1 cellular context compared by ENCODE assay signal in the genomic region with DNA sequence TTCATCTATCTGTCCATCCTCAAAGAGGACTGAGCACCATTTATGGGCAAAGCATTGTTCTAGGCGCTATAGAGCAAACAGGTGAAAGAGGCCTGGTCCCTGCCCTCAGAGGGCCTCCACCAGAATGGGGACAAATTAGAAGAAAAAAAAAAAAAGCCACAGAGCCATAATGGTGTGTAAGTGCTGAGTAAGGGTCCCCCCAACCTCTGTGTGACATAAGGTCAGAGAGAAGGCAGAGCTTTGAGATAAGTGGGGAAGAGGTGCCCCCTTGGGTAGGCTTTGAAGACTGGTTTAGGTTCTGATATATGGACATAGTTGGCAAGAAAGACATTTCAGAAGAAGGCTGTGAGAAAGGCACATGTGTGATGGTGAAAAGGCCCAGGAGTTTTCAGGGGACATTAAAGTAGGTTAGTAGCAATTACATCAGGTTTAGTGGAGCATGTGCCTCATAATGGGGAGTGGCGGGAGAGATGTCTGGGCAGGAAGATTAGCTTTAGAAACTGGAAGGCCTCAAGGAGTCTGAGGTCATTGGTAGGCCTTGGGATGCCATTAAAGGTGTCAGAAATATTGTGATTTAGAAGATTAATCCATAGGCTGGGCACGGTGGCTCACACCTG.
TF ChIP-seq lines count a peak whose summit lies in the region.

No MANE protein-coding gene starts in this region.

TF ChIP-seq in K562, 482 proteins besides CTCF, POLR2A, EP300 and RAD21 (continued from another document and continues in another):
- TF ChIP-seq ZNF217 (CRISPR knock-in tag; IDR thresholded peaks at IDR 0.05): no peak
- TF ChIP-seq CAMTA2 (CRISPR knock-in tag; conservative IDR thresholded peaks at IDR 0.05): no peak
- TF ChIP-seq, protein P1, sequence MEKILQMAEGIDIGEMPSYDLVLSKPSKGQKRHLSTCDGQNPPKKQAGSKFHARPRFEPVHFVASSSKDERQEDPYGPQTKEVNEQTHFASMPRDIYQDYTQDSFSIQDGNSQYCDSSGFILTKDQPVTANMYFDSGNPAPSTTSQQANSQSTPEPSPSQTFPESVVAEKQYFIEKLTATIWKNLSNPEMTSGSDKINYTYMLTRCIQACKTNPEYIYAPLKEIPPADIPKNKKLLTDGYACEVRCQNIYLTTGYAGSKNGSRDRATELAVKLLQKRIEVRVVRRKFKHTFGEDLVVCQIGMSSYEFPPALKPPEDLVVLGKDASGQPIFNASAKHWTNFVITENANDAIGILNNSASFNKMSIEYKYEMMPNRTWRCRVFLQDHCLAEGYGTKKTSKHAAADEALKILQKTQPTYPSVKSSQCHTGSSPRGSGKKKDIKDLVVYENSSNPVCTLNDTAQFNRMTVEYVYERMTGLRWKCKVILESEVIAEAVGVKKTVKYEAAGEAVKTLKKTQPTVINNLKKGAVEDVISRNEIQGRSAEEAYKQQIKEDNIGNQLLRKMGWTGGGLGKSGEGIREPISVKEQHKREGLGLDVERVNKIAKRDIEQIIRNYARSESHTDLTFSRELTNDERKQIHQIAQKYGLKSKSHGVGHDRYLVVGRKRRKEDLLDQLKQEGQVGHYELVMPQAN (IDR thresholded peaks at IDR 0.05; ENCODE audit: borderline replicate concordance): no peak
- TF ChIP-seq MEIS2 (IDR thresholded peaks at IDR 0.05; ENCODE audit: partially characterized antibody): no peak
- TF ChIP-seq, protein P2, sequence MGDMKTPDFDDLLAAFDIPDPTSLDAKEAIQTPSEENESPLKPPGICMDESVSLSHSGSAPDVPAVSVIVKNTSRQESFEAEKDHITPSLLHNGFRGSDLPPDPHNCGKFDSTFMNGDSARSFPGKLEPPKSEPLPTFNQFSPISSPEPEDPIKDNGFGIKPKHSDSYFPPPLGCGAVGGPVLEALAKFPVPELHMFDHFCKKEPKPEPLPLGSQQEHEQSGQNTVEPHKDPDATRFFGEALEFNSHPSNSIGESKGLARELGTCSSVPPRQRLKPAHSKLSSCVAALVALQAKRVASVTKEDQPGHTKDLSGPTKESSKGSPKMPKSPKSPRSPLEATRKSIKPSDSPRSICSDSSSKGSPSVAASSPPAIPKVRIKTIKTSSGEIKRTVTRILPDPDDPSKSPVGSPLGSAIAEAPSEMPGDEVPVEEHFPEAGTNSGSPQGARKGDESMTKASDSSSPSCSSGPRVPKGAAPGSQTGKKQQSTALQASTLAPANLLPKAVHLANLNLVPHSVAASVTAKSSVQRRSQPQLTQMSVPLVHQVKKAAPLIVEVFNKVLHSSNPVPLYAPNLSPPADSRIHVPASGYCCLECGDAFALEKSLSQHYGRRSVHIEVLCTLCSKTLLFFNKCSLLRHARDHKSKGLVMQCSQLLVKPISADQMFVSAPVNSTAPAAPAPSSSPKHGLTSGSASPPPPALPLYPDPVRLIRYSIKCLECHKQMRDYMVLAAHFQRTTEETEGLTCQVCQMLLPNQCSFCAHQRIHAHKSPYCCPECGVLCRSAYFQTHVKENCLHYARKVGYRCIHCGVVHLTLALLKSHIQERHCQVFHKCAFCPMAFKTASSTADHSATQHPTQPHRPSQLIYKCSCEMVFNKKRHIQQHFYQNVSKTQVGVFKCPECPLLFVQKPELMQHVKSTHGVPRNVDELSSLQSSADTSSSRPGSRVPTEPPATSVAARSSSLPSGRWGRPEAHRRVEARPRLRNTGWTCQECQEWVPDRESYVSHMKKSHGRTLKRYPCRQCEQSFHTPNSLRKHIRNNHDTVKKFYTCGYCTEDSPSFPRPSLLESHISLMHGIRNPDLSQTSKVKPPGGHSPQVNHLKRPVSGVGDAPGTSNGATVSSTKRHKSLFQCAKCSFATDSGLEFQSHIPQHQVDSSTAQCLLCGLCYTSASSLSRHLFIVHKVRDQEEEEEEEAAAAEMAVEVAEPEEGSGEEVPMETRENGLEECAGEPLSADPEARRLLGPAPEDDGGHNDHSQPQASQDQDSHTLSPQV (IDR thresholded peaks at IDR 0.05): 0 out of 2 replicates have a peak, but pooled peaks have one; percentile 37
- 0 out of 2 replicates have a peak, but pooled peaks have one; percentile 37 for TF ChIP-seq PHF21A (IDR thresholded peaks at IDR 0.05; ENCODE audit: borderline replicate concordance, low read depth)
- TF ChIP-seq POLR2G (IDR thresholded peaks at IDR 0.05; ENCODE audit: low read depth, low read length): no peak
- TF ChIP-seq, protein P3, sequence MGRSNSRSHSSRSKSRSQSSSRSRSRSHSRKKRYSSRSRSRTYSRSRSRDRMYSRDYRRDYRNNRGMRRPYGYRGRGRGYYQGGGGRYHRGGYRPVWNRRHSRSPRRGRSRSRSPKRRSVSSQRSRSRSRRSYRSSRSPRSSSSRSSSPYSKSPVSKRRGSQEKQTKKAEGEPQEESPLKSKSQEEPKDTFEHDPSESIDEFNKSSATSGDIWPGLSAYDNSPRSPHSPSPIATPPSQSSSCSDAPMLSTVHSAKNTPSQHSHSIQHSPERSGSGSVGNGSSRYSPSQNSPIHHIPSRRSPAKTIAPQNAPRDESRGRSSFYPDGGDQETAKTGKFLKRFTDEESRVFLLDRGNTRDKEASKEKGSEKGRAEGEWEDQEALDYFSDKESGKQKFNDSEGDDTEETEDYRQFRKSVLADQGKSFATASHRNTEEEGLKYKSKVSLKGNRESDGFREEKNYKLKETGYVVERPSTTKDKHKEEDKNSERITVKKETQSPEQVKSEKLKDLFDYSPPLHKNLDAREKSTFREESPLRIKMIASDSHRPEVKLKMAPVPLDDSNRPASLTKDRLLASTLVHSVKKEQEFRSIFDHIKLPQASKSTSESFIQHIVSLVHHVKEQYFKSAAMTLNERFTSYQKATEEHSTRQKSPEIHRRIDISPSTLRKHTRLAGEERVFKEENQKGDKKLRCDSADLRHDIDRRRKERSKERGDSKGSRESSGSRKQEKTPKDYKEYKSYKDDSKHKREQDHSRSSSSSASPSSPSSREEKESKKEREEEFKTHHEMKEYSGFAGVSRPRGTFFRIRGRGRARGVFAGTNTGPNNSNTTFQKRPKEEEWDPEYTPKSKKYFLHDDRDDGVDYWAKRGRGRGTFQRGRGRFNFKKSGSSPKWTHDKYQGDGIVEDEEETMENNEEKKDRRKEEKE (IDR thresholded peaks at IDR 0.05; ENCODE audit: borderline replicate concordance in 1 of 2, control insufficient read depth in 1 of 2, low read depth in 2 of 2, low read length in 1 of 2): no peak
- TF ChIP-seq YY1 (IDR thresholded peaks at IDR 0.05; ENCODE audit: borderline replicate concordance in 1 of 3, control insufficient read depth in 1 of 3, extremely low read depth in 1 of 3, insufficient read depth in 3 of 3, insufficient read length in 1 of 3, insufficient replicate concordance in 2 of 3, low read depth in 1 of 3, low read length in 2 of 3): no peak
- TF ChIP-seq, protein P4, sequence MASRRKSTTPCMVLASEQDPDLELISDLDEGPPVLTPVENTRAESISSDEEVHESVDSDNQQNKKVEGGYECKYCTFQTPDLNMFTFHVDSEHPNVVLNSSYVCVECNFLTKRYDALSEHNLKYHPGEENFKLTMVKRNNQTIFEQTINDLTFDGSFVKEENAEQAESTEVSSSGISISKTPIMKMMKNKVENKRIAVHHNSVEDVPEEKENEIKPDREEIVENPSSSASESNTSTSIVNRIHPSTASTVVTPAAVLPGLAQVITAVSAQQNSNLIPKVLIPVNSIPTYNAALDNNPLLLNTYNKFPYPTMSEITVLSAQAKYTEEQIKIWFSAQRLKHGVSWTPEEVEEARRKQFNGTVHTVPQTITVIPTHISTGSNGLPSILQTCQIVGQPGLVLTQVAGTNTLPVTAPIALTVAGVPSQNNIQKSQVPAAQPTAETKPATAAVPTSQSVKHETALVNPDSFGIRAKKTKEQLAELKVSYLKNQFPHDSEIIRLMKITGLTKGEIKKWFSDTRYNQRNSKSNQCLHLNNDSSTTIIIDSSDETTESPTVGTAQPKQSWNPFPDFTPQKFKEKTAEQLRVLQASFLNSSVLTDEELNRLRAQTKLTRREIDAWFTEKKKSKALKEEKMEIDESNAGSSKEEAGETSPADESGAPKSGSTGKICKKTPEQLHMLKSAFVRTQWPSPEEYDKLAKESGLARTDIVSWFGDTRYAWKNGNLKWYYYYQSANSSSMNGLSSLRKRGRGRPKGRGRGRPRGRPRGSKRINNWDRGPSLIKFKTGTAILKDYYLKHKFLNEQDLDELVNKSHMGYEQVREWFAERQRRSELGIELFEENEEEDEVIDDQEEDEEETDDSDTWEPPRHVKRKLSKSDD (conservative IDR thresholded peaks at IDR 0.05; ENCODE audit: low read length): no peak
- TF ChIP-seq, protein P5, sequence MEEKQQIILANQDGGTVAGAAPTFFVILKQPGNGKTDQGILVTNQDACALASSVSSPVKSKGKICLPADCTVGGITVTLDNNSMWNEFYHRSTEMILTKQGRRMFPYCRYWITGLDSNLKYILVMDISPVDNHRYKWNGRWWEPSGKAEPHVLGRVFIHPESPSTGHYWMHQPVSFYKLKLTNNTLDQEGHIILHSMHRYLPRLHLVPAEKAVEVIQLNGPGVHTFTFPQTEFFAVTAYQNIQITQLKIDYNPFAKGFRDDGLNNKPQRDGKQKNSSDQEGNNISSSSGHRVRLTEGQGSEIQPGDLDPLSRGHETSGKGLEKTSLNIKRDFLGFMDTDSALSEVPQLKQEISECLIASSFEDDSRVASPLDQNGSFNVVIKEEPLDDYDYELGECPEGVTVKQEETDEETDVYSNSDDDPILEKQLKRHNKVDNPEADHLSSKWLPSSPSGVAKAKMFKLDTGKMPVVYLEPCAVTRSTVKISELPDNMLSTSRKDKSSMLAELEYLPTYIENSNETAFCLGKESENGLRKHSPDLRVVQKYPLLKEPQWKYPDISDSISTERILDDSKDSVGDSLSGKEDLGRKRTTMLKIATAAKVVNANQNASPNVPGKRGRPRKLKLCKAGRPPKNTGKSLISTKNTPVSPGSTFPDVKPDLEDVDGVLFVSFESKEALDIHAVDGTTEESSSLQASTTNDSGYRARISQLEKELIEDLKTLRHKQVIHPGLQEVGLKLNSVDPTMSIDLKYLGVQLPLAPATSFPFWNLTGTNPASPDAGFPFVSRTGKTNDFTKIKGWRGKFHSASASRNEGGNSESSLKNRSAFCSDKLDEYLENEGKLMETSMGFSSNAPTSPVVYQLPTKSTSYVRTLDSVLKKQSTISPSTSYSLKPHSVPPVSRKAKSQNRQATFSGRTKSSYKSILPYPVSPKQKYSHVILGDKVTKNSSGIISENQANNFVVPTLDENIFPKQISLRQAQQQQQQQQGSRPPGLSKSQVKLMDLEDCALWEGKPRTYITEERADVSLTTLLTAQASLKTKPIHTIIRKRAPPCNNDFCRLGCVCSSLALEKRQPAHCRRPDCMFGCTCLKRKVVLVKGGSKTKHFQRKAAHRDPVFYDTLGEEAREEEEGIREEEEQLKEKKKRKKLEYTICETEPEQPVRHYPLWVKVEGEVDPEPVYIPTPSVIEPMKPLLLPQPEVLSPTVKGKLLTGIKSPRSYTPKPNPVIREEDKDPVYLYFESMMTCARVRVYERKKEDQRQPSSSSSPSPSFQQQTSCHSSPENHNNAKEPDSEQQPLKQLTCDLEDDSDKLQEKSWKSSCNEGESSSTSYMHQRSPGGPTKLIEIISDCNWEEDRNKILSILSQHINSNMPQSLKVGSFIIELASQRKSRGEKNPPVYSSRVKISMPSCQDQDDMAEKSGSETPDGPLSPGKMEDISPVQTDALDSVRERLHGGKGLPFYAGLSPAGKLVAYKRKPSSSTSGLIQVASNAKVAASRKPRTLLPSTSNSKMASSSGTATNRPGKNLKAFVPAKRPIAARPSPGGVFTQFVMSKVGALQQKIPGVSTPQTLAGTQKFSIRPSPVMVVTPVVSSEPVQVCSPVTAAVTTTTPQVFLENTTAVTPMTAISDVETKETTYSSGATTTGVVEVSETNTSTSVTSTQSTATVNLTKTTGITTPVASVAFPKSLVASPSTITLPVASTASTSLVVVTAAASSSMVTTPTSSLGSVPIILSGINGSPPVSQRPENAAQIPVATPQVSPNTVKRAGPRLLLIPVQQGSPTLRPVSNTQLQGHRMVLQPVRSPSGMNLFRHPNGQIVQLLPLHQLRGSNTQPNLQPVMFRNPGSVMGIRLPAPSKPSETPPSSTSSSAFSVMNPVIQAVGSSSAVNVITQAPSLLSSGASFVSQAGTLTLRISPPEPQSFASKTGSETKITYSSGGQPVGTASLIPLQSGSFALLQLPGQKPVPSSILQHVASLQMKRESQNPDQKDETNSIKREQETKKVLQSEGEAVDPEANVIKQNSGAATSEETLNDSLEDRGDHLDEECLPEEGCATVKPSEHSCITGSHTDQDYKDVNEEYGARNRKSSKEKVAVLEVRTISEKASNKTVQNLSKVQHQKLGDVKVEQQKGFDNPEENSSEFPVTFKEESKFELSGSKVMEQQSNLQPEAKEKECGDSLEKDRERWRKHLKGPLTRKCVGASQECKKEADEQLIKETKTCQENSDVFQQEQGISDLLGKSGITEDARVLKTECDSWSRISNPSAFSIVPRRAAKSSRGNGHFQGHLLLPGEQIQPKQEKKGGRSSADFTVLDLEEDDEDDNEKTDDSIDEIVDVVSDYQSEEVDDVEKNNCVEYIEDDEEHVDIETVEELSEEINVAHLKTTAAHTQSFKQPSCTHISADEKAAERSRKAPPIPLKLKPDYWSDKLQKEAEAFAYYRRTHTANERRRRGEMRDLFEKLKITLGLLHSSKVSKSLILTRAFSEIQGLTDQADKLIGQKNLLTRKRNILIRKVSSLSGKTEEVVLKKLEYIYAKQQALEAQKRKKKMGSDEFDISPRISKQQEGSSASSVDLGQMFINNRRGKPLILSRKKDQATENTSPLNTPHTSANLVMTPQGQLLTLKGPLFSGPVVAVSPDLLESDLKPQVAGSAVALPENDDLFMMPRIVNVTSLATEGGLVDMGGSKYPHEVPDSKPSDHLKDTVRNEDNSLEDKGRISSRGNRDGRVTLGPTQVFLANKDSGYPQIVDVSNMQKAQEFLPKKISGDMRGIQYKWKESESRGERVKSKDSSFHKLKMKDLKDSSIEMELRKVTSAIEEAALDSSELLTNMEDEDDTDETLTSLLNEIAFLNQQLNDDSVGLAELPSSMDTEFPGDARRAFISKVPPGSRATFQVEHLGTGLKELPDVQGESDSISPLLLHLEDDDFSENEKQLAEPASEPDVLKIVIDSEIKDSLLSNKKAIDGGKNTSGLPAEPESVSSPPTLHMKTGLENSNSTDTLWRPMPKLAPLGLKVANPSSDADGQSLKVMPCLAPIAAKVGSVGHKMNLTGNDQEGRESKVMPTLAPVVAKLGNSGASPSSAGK (IDR thresholded peaks at IDR 0.05): peak; percentile 69
- TF ChIP-seq MTA2 (IDR thresholded peaks at IDR 0.05; ENCODE audit: low read depth): no peak
- TF ChIP-seq SMARCA5 (IDR thresholded peaks at IDR 0.05): no peak
- peak; percentile 84 for TF ChIP-seq ZNF316 (IDR thresholded peaks at IDR 0.05)
- TF ChIP-seq, protein P6, sequence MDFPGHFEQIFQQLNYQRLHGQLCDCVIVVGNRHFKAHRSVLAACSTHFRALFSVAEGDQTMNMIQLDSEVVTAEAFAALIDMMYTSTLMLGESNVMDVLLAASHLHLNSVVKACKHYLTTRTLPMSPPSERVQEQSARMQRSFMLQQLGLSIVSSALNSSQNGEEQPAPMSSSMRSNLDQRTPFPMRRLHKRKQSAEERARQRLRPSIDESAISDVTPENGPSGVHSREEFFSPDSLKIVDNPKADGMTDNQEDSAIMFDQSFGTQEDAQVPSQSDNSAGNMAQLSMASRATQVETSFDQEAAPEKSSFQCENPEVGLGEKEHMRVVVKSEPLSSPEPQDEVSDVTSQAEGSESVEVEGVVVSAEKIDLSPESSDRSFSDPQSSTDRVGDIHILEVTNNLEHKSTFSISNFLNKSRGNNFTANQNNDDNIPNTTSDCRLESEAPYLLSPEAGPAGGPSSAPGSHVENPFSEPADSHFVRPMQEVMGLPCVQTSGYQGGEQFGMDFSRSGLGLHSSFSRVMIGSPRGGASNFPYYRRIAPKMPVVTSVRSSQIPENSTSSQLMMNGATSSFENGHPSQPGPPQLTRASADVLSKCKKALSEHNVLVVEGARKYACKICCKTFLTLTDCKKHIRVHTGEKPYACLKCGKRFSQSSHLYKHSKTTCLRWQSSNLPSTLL (IDR thresholded peaks at IDR 0.05): no peak
- 0 out of 2 replicates have a peak, but pooled peaks have one; percentile 16 for TF ChIP-seq TRIM28 (IDR thresholded peaks at IDR 0.05)
- no peak for TF ChIP-seq HLTF (IDR thresholded peaks at IDR 0.05)
- TF ChIP-seq TCFL5 (CRISPR knock-in tag; conservative IDR thresholded peaks at IDR 0.05): no peak
